ENCODE assay signal across 1 cellular context in genomic region chr1:45339694-45340558, GRCh38.
TF ChIP-seq lines count a peak whose summit lies in the region.

TSS of gene MUTYH (minus strand) at chr1:45340440. CDS start at chr1:45334505, 5,935 bp downstream.
TSS of gene TOE1 (plus strand) at chr1:45340170. CDS start at chr1:45340253, 83 bp downstream.

TF ChIP-seq in GM23338, 12 proteins besides CTCF, POLR2A, EP300 and RAD21 (continued from another document):
- TF ChIP-seq ZNF462 (CRISPR knock-in tag; IDR thresholded peaks at IDR 0.05) (no peak), STAT1 (IDR thresholded peaks at IDR 0.05; ENCODE audit: unreplicated experiment) (no peak), REST (IDR thresholded peaks at IDR 0.05; ENCODE audit: unreplicated experiment) (no peak), ETS1 (IDR thresholded peaks at IDR 0.05) (peak; percentile 98), POLR2AphosphoS5 (IDR thresholded peaks at IDR 0.05; ENCODE audit: low read depth) (peak; percentile 94)
